In the genomic region with DNA sequence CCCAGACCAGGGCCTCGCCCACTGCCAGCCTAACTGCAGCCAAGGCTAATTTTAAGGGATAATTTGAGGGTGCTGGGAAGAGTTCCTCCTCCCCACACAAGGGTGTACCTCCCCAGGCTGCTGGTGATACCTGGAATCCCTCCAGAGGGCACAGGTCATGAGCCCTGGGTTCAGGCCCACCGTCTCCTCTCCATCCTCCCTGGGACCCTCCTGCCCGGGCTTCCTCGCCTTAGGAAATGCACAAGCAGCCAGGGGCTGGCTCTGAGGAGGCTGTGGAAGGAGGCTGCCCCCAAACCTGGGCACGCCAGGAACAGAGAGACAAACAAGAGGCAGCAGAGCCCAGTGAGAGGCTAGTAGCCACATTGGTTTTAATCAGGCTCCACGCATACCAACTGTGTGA, we compare ENCODE assay signal across 19 cellular contexts. TPM values are rescaled to one million over a fixed set of nuclear protein-coding genes. Genes with fewer than 3 reads are reported as not detected.
"Had no signal": no experiment of that assay in that cellular context is flagged by ENCODE, and none has a peak within 500 bp of the region (broad histone marks: within the 10 kb centered on the region; RNA-seq: fewer than 3 reads in every experiment).

No MANE protein-coding gene starts in this region.

- ATAC-seq: activated CD8-positive, alpha-beta T cell treated with anti-CD3 and anti-CD28 coated beads for 36 hours; activated naive CD4-positive, alpha-beta T cell treated with anti-CD3 and anti-CD28 coated beads, Interleukin-2, amount 50 U/mL, for 72 hours; stimulated activated naive CD8-positive, alpha-beta T cell treated with anti-CD3 and anti-CD28 coated beads, Interleukin-15, amount 100 ng/mL, for 72 hours had no signal

- FAIRE-seq: colon, TTC549 had no signal

- H3K36me3 Mint-ChIP-seq: activated naive CD4-positive, alpha-beta T cell treated with anti-CD3 and anti-CD28 coated beads, Interleukin-2, amount 50 U/mL, for 72 hours had no signal

- H3K4me3 ChIP-seq: right atrium auricular region, thoracic aorta, uterus had no signal

- H3K27ac ChIP-seq: parathyroid adenoma, right atrium auricular region, thoracic aorta had no signal

- DNase-seq: activated B cell treated with CpG ODN at 0.5 μM for 24 hours; activated CD4-positive, alpha-beta T cell treated with anti-CD3 and anti-CD28 coated beads for 48 hours; activated CD8-positive, alpha-beta memory T cell treated with anti-CD3 and anti-CD28 coated beads, Interleukin-2, amount 50 U/mL, for 4 hours; activated CD8-positive, alpha-beta T cell treated with anti-CD3 and anti-CD28 coated beads for 36 hours; activated gamma-delta T cell; activated T-cell treated with anti-CD3 and anti-CD28 coated beads, Interleukin-2, amount 50 U/mL, for 48 hours; foreskin fibroblast; glutamatergic neuron; hypothalamus; stimulated activated naive CD8-positive, alpha-beta T cell treated with anti-CD3 and anti-CD28 coated beads, Interleukin-15, amount 100 ng/mL, for 72 hours; T-helper 2 cell; uterus had no signal

- H2AFZ ChIP-seq: parathyroid adenoma had no signal

- H3K27ac Mint-ChIP-seq: activated B cell treated with CpG ODN at 0.5 μM for 24 hours; activated CD8-positive, alpha-beta T cell treated with anti-CD3 and anti-CD28 coated beads for 36 hours; stimulated activated naive CD8-positive, alpha-beta T cell treated with anti-CD3 and anti-CD28 coated beads, Interleukin-15, amount 100 ng/mL, for 72 hours had no signal

- H3K79me2 ChIP-seq: parathyroid adenoma had no signal

- H3K36me3 ChIP-seq: right atrium auricular region, thoracic aorta, uterus had no signal

- H3K4me1 ChIP-seq: parathyroid adenoma had no signal

- H3K4me3 Mint-ChIP-seq: activated B cell treated with CpG ODN at 0.5 μM for 24 hours; activated CD8-positive, alpha-beta T cell treated with anti-CD3 and anti-CD28 coated beads for 36 hours; neural crest cell; stimulated activated naive CD8-positive, alpha-beta T cell treated with anti-CD3 and anti-CD28 coated beads, Interleukin-15, amount 100 ng/mL, for 72 hours had no signal

- H3K9me3 ChIP-seq: right atrium auricular region, thoracic aorta, uterus had no signal

- H3K27me3 Mint-ChIP-seq: activated CD8-positive, alpha-beta T cell treated with anti-CD3 and anti-CD28 coated beads for 36 hours; stimulated activated naive CD8-positive, alpha-beta T cell treated with anti-CD3 and anti-CD28 coated beads, Interleukin-15, amount 100 ng/mL, for 72 hours had no signal

- H3K27me3 ChIP-seq: right atrium auricular region, uterus had no signal

RNA-seq across cellular contexts. Expression of a gene that starts 16.6 kb away (rescaled TPM):
- total RNA-seq: activated B cell treated with CpG ODN at 0.5 μM for 24 hours had no signal
